Comparison of ENCODE assay signal across 24 cellular contexts in genomic region chr5:150114773-150115408, GRCh38. TPM values are rescaled to one million over a fixed set of nuclear protein-coding genes. Genes with fewer than 3 reads are reported as not detected.
A peak's percentile ranks its signal among the peaks of the same experiment; 100 is the strongest.
DNase-seq lines count a peak whose midpoint lies in the region; ATAC-seq, FAIRE-seq and TF ChIP-seq lines count a peak whose summit lies in the region.
"Had no signal": no experiment of that assay in that cellular context is flagged by ENCODE, and none has a peak within 500 bp of the region (broad histone marks: within the 10 kb centered on the region; RNA-seq: fewer than 3 reads in every experiment).

No MANE protein-coding gene starts in this region.

- TF ChIP-seq EP300 in gastroesophageal sphincter (IDR thresholded peaks at IDR 0.05) = no peak

- peaks cover 42 to 45% of the 10 kb centered on the region in 2 experiments for H3K36me3 ChIP-seq in trophoblast cell (ENCODE audit: control insufficient read depth in 1 of 2, insufficient read depth in 2 of 2, low read length in 2 of 2)
- H3K36me3 ChIP-seq in gastroesophageal sphincter = peaks cover 0 to 57% of the 10 kb centered on the region in 2 donors
- H3K36me3 ChIP-seq: HAP-1, WERI-Rb-1 had no signal

- H4K8ac ChIP-seq in trophoblast cell (ENCODE audit: low read depth, low read length) = peak overlapping the region; percentile 27

- peaks cover 46 to 52% of the 10 kb centered on the region in 2 experiments for H3K4me1 ChIP-seq in trophoblast cell (ENCODE audit: control insufficient read depth in 1 of 2, insufficient read depth in 2 of 2, low read length in 2 of 2)
- peaks cover 0 to 10% (median 3%) of the 10 kb centered on the region in 3 donors for H3K4me1 ChIP-seq in gastroesophageal sphincter

- TF ChIP-seq CTCF in fibroblast of mammary gland (conservative IDR thresholded peaks at IDR 0.05; ENCODE audit: control insufficient read depth, insufficient read depth, low read depth, low read length) (no peak), gastroesophageal sphincter (IDR thresholded peaks at IDR 0.05) (no peak)

- H2BK120ac ChIP-seq in trophoblast cell (ENCODE audit: insufficient read depth, low read length, poor library complexity) = peak overlapping the region; percentile 45

- peak overlapping the region; percentile 22 for H2BK5ac ChIP-seq in trophoblast cell (ENCODE audit: low read depth, low read length, poor library complexity)

- H3K9me3 ChIP-seq in trophoblast cell (ENCODE audit: insufficient read depth, low read depth, low read length) = peaks cover 3% of the 10 kb centered on the region
- H3K9me3 ChIP-seq in gastroesophageal sphincter = no peaks in the 10 kb centered on the region
- H3K9me3 ChIP-seq: esophagus muscularis mucosa, HAP-1, Peyer's patch had no signal

- peak overlapping the region; percentile 75 for H2AK5ac ChIP-seq in trophoblast cell (ENCODE audit: low read length)

- H3K14ac ChIP-seq in trophoblast cell (ENCODE audit: low read length) = peak overlapping the region; percentile 67

- H3K4me2 ChIP-seq in trophoblast cell (ENCODE audit: low read length) = no peak overlapping the region

- H3K79me2 ChIP-seq in trophoblast cell (ENCODE audit: control insufficient read depth, insufficient read depth, low read length, poor library complexity) = peaks cover 9% of the 10 kb centered on the region

- ATAC-seq in gastroesophageal sphincter = no peak
- ATAC-seq in HG02973 (IDR thresholded peaks at IDR 0.05; ENCODE audit: unreplicated experiment) = no peak
- ATAC-seq: GM12878 had no signal

- peaks cover 46% of the 10 kb centered on the region for H3K79me1 ChIP-seq in trophoblast cell (ENCODE audit: low read length)

- H4K12ac ChIP-seq in trophoblast cell (ENCODE audit: low read depth, low read length) = no peak overlapping the region

- H4K91ac ChIP-seq in trophoblast cell (ENCODE audit: low read depth, low read length) = peak overlapping the region; percentile 89

- WGBS in trophoblast cell (ENCODE audit: extremely low coverage, insufficient coverage, insufficient read length) = no CpG with 5 or more reads among the region's 8 CpGs
- 50 to 73% methylated on average over 2 to 4 of the region's 8 CpGs for WGBS in gastroesophageal sphincter (ENCODE audit: low coverage in 1 of 2), 2 donors

- H3K27me3 ChIP-seq in trophoblast cell (ENCODE audit: insufficient read depth, low read length) (no peaks in the 10 kb centered on the region), gastroesophageal sphincter (peaks cover 3% of the 10 kb centered on the region)
- H3K27me3 ChIP-seq: esophagus muscularis mucosa, Peyer's patch had no signal

- H3K4me3 ChIP-seq in fibroblast of mammary gland (ENCODE audit: control insufficient read depth, low read depth, low read length) (no peak overlapping the region), trophoblast cell (ENCODE audit: low read depth, low read length) (no peak overlapping the region), gastroesophageal sphincter (no peak overlapping the region)
- H3K4me3 ChIP-seq: esophagus muscularis mucosa, GM12878, HAP-1, Peyer's patch, SK-N-MC had no signal

- H2AFZ ChIP-seq in trophoblast cell (ENCODE audit: insufficient read depth, low read length, poor library complexity) = no peak overlapping the region

- H2BK12ac ChIP-seq in trophoblast cell (ENCODE audit: low read length) = peak overlapping the region; percentile 86

- H3K18ac ChIP-seq in trophoblast cell (ENCODE audit: low read length) = peak overlapping the region; percentile 72

- FAIRE-seq in GM12891 (lab: Jason Lieb, UNC) = no peak
- FAIRE-seq: GM12878 had no signal

- H3K27ac ChIP-seq in trophoblast cell (ENCODE audit: low read depth, low read length) (peak overlapping the region; percentile 19), gastroesophageal sphincter (no peak overlapping the region)
- H3K27ac ChIP-seq: esophagus muscularis mucosa, Peyer's patch, SK-N-MC, WERI-Rb-1 had no signal

- H3K4ac ChIP-seq in trophoblast cell (ENCODE audit: low read depth, low read length) = peak overlapping the region; percentile 45

- DNase-seq in Ammon's horn (ENCODE audit: low spot score) (peak; percentile 58), GM12891 (ENCODE audit: insufficient read length, low spot score) (peak; percentile 6), fibroblast of mammary gland (ENCODE audit: low read depth) (peak; percentile 2), trophoblast cell (no peak), COR-L47 (lab: John Stamatoyannopoulos, UW) (no peak)
- DNase-seq: activated CD4-positive, alpha-beta T cell treated with anti-CD3 and anti-CD28 coated beads, Interleukin-2, amount 50 U/mL, for 48 hours; activated naive CD4-positive, alpha-beta T cell; activated T-cell treated with anti-CD3 and anti-CD28 coated beads, Interleukin-2, amount 50 U/mL, for 24 hours; CD4-positive, CD25-positive, alpha-beta regulatory T cell; effector memory CD4-positive, alpha-beta T cell; NCI-H2081; stimulated activated CD4-positive, alpha-beta T cell treated with anti-CD3 and anti-CD28 coated beads, Interleukin-12 subunit alpha, Interleukin-12 subunit beta, amount 100 ng/mL, for 4 hours; WERI-Rb-1 had no signal

- no peak for TF ChIP-seq POLR2A in GM12891 (IDR thresholded peaks at IDR 0.05; ENCODE audit: low read depth, low read length)
- no peak for TF ChIP-seq POLR2A in gastroesophageal sphincter (IDR thresholded peaks at IDR 0.05)

- H3K23ac ChIP-seq in trophoblast cell (ENCODE audit: low read length) = no peak overlapping the region

- H3K9ac ChIP-seq in trophoblast cell (ENCODE audit: low read length) = no peak overlapping the region

TF ChIP-seq in GM12891, 5 proteins besides CTCF, POLR2A, EP300 and RAD21:
- TF ChIP-seq SPI1 (IDR thresholded peaks at IDR 0.05; ENCODE audit: low read depth, low read length) (no peak), PAX5 (IDR thresholded peaks at IDR 0.05; ENCODE audit: insufficient read depth, low read length, severe bottlenecking) (no peak), POLR2AphosphoS5 (IDR thresholded peaks at IDR 0.05; ENCODE audit: low read depth, low read length) (no peak), TAF1 (IDR thresholded peaks at IDR 0.05; ENCODE audit: low read depth, low read length) (no peak), POU2F2 (IDR thresholded peaks at IDR 0.05; ENCODE audit: low read depth, low read length) (no peak)
TF ChIP-seq in GM12891: peak in this region for 0.

RNA-seq across cellular contexts. Expression of gene CSF1R, which starts 28.5 kb away (rescaled TPM):
- polyA plus RNA-seq in GM12891 (2012; ENCODE audit: low read depth, missing spikeins) = 0.63 TPM
- 42.3 and 43.7 TPM in 2 replicates for polyA plus RNA-seq in trophoblast cell (2013)
- total RNA-seq in gastroesophageal sphincter = 10 to 100 TPM; 12.3 to 58.0 (median 35.2) TPM
- total RNA-seq: CD4-positive, CD25-positive, alpha-beta regulatory T cell; NCI-H460; renal cortical epithelial cell had no signal

RNA-seq across cellular contexts. Expression of gene PDGFRB, which starts 40.8 kb away (rescaled TPM):
- polyA plus RNA-seq in GM12891 (2012; ENCODE audit: low read depth, missing spikeins) = 2.1 TPM
- polyA plus RNA-seq in trophoblast cell (2013) = 91.3 and 93.4 TPM in 2 replicates
- 100 to 1,000 TPM in 3 of 4 donors, 10 to 100 TPM in 1; 87.5 to 161 (median 113) TPM for total RNA-seq in gastroesophageal sphincter
- total RNA-seq: CD4-positive, CD25-positive, alpha-beta regulatory T cell had no signal

RNA-seq across cellular contexts. Expression of gene CDX1, which starts 51.7 kb away (rescaled TPM):
- polyA plus RNA-seq in GM12891 (2012; ENCODE audit: low read depth, missing spikeins) = not detected
- 9.7 and 11.3 TPM in 2 replicates for polyA plus RNA-seq in trophoblast cell (2013)
- total RNA-seq in gastroesophageal sphincter = not detected
- total RNA-seq: CD4-positive, CD25-positive, alpha-beta regulatory T cell; cerebellum; GM12878; NCI-H460; renal cortical epithelial cell; subcutaneous adipose tissue had no signal
- polyA plus RNA-seq: CD4-positive, CD25-positive, alpha-beta regulatory T cell; GM12878 had no signal

Comparison
In these comparisons a context has a peak if more than half of its experiments do, and no peak if none do; other contexts are left out.
1. DNase-seq: peak in Ammon's horn (single experiment), GM12891 (single experiment) and fibroblast of mammary gland (single experiment); none in trophoblast cell (0 of 2) and COR-L47 (single experiment).